Comparison of ENCODE assay signal across 8 cellular contexts in genomic region chr7:33128990-33129805, GRCh38. TPM values are rescaled to one million over a fixed set of nuclear protein-coding genes. Genes with fewer than 3 reads are reported as not detected.
DNase-seq lines count a peak whose midpoint lies in the region; ATAC-seq and TF ChIP-seq lines count a peak whose summit lies in the region.

Gene BBS9, plus strand, starts transcription at chr7:33129564. Its CDS starts 16,689 bp downstream, at chr7:33146253.

- H3K4me3 Mint-ChIP-seq in stimulated activated naive CD8-positive, alpha-beta T cell treated with anti-CD3 and anti-CD28 coated beads, Interleukin-15, amount 100 ng/mL, for 72 hours = peak within 1 kb of the TSS; percentile 95 to 96

- peaks cover 19% of the 10 kb centered on the region for H3K4me1 Mint-ChIP-seq in stimulated activated naive CD8-positive, alpha-beta T cell treated with anti-CD3 and anti-CD28 coated beads, Interleukin-15, amount 100 ng/mL, for 72 hours

- peak within 1 kb of the TSS; percentile 75 for H3K4me2 ChIP-seq in MM.1S (ENCODE audit: low read depth, low read length)
- peak within 1 kb of the TSS; percentile 82 for H3K4me2 ChIP-seq in neural cell (ENCODE audit: low read length)

- peak within 1 kb of the TSS; percentile 96 for H2AFZ ChIP-seq in MM.1S (ENCODE audit: low read length)
- H2AFZ ChIP-seq in neural cell (ENCODE audit: low read depth, low read length) = peak within 1 kb of the TSS; percentile 84

- H3K9ac ChIP-seq in MM.1S (ENCODE audit: low read length) (peak within 1 kb of the TSS; percentile 69; the same call in 1 of the 2 replicates), neural cell (ENCODE audit: low read length) (peak within 1 kb of the TSS; percentile 73)

- no peaks in the 10 kb centered on the region for H3K27me3 Mint-ChIP-seq in stimulated activated naive CD8-positive, alpha-beta T cell treated with anti-CD3 and anti-CD28 coated beads, Interleukin-15, amount 100 ng/mL, for 72 hours

- H3K27ac Mint-ChIP-seq in stimulated activated naive CD8-positive, alpha-beta T cell treated with anti-CD3 and anti-CD28 coated beads, Interleukin-15, amount 100 ng/mL, for 72 hours = peak within 1 kb of the TSS; percentile 91

- H3K27ac ChIP-seq in MM.1S (ENCODE audit: low read length) = peak within 1 kb of the TSS; percentile 63; the same call in 1 of the 2 replicates
- peak within 1 kb of the TSS; percentile 79 for H3K27ac ChIP-seq in neural cell (ENCODE audit: low read length)

- H3K36me3 ChIP-seq in MM.1S (replicated peaks; ENCODE audit: insufficient read depth, low read length) (no peaks in the 10 kb centered on the region), neural cell (ENCODE audit: insufficient read depth, low read length) (no peaks in the 10 kb centered on the region)

- no peaks in the 10 kb centered on the region for H3K27me3 ChIP-seq in MM.1S (replicated peaks; ENCODE audit: insufficient read depth, low read length)
- no peaks in the 10 kb centered on the region for H3K27me3 ChIP-seq in neural cell (ENCODE audit: insufficient read depth, low read depth, low read length)

- H3K4me1 ChIP-seq in MM.1S (ENCODE audit: low read length) = peaks cover 5% of the 10 kb centered on the region; the same call in 1 of the 2 replicates

- TF ChIP-seq CTCF in MM.1S (IDR thresholded peaks at IDR 0.05; ENCODE audit: low read length) (no peak; the same call in 1 of the 2 replicates), foreskin fibroblast (IDR thresholded peaks at IDR 0.05; ENCODE audit: low read depth, low read length) (no peak), neural cell (IDR thresholded peaks at IDR 0.05; ENCODE audit: poor library complexity, severe bottlenecking) (peak; percentile 32)

- H3K4me3 ChIP-seq in MM.1S (ENCODE audit: low read length) (peak within 1 kb of the TSS; percentile 85), foreskin fibroblast (ENCODE audit: low read depth in 1 of 2, low read length in 2 of 2) (peak within 1 kb of the TSS; percentile 54 to 82), neural cell (ENCODE audit: low read length) (peak within 1 kb of the TSS; percentile 85)

- peak; percentile 99 for ATAC-seq in stimulated activated naive CD8-positive, alpha-beta T cell treated with anti-CD3 and anti-CD28 coated beads, Interleukin-15, amount 100 ng/mL, for 72 hours

- no peak for TF ChIP-seq RAD21 in neural cell (conservative IDR thresholded peaks at IDR 0.05)

- H4K20me1 ChIP-seq in MM.1S (ENCODE audit: insufficient read depth, low read length) (no peaks in the 10 kb centered on the region), neural cell (ENCODE audit: insufficient read depth) (no peaks in the 10 kb centered on the region)

- no peak for TF ChIP-seq EP300 in neural cell (conservative IDR thresholded peaks at IDR 0.05; ENCODE audit: poor library complexity, severe bottlenecking)

- H3K79me2 ChIP-seq in MM.1S (ENCODE audit: low read length) (no peaks in the 10 kb centered on the region), neural cell (replicated peaks; ENCODE audit: insufficient read depth, low read length) (peaks cover 18% of the 10 kb centered on the region)

- H3K9me3 ChIP-seq in MM.1S (replicated peaks; ENCODE audit: insufficient read depth, low read length) (no peaks in the 10 kb centered on the region), neural cell (ENCODE audit: low read length) (no peaks in the 10 kb centered on the region)

- no peaks in the 10 kb centered on the region for H3K9me3 Mint-ChIP-seq in stimulated activated naive CD8-positive, alpha-beta T cell treated with anti-CD3 and anti-CD28 coated beads, Interleukin-15, amount 100 ng/mL, for 72 hours

- peaks cover 3% of the 10 kb centered on the region; the same call in 1 of the 2 replicates for H3F3A ChIP-seq in MM.1S (ENCODE audit: insufficient read depth, low read length)
- H3F3A ChIP-seq in neural cell (ENCODE audit: insufficient read depth, low read length, poor library complexity, severe bottlenecking) = no peaks in the 10 kb centered on the region

- DNase-seq in GF-D8 (lab: John Stamatoyannopoulos, UW) = peak; percentile 91
- DNase-seq in HCEC 1CT = peak; percentile 95
- peak; percentile 96 for DNase-seq in MM.1S
- peak; percentile 95 for DNase-seq in SHP77 treated with DMSO at 0.1 percent for 48 hours (lab: John Stamatoyannopoulos, UW)
- peak; percentile 86 for DNase-seq in activated gamma-delta T cell treated with Interleukin-2 at 50 U/mL for 16 hours
- peak; percentile 95 to 98 for DNase-seq in foreskin fibroblast
- DNase-seq in stimulated activated naive CD8-positive, alpha-beta T cell treated with anti-CD3 and anti-CD28 coated beads, Interleukin-15, amount 100 ng/mL, for 72 hours = peak; percentile 90 to 94

- H3K9me2 ChIP-seq in MM.1S (replicated peaks; ENCODE audit: insufficient read depth, low read length) = no peaks in the 10 kb centered on the region
- H3K9me2 ChIP-seq in neural cell (ENCODE audit: insufficient read depth, low read length) = no peaks in the 10 kb centered on the region

TF ChIP-seq in neural cell, 6 proteins besides CTCF, POLR2A, EP300 and RAD21:
- TF ChIP-seq TAF1 (IDR thresholded peaks at IDR 0.05; ENCODE audit: low read depth) (peak; percentile 28), EZH2 (IDR thresholded peaks at IDR 0.05; ENCODE audit: borderline replicate concordance, insufficient read depth, low read length, poor library complexity, severe bottlenecking) (no peak), POLR2AphosphoS5 (IDR thresholded peaks at IDR 0.05) (peak; percentile 44), MXI1 (conservative IDR thresholded peaks at IDR 0.05; ENCODE audit: poor library complexity, severe bottlenecking) (peak; percentile 59), REST (IDR thresholded peaks at IDR 0.05; ENCODE audit: borderline replicate concordance) (no peak), SMC3 (conservative IDR thresholded peaks at IDR 0.05; ENCODE audit: poor library complexity) (no peak)
TF ChIP-seq in neural cell: peak in this region for 3.

RNA-seq across cellular contexts. Expression of gene BBS9, which starts in this region (rescaled TPM):
- polyA plus RNA-seq in neural cell = 8.4 and 9.8 TPM in 2 replicates
- 56.7 and 57.3 TPM in 2 replicates for polyA minus RNA-seq in neural cell

Comparison
In these comparisons a context has a peak if more than half of its experiments do, and no peak if none do; other contexts are left out.
1. Peak in every context shown above with its lines: DNase-seq, ATAC-seq, H3K4me3 ChIP-seq and H3K27ac ChIP-seq.